24 cellular contexts compared by ENCODE assay signal in genomic region chr3:140630866-140631265, GRCh38. TPM values are rescaled to one million over a fixed set of nuclear protein-coding genes. Genes with fewer than 3 reads are reported as not detected.
DNase-seq lines count a peak whose midpoint lies in the region; ATAC-seq, FAIRE-seq and TF ChIP-seq lines count a peak whose summit lies in the region.
"Had no signal": no experiment of that assay in that cellular context is flagged by ENCODE, and none has a peak within 500 bp of the region (broad histone marks: within the 10 kb centered on the region; RNA-seq: fewer than 3 reads in every experiment).

No MANE protein-coding gene starts in this region.

- H3K36me3 ChIP-seq in bronchial epithelial cell (ENCODE audit: control insufficient read depth, insufficient read depth, low read length) = no peaks in the 10 kb centered on the region
- H3K36me3 ChIP-seq in keratinocyte (ENCODE audit: control insufficient read depth in 2 of 2, extremely low read depth in 1 of 2, insufficient read depth in 2 of 2, low read length in 2 of 2) = no peaks in the 10 kb centered on the region
- H3K36me3 ChIP-seq: SJCRH30 had no signal

- no peaks in the 10 kb centered on the region for H3K27me3 Mint-ChIP-seq in nephron progenitor cell (ENCODE audit: low read depth, poor library complexity)

- no peak for FAIRE-seq in bronchial epithelial cell (lab: Jason Lieb, UNC)
- FAIRE-seq in keratinocyte (lab: Jason Lieb, UNC) = peak; percentile 36
- FAIRE-seq: GM12891 had no signal

- no peak overlapping the region for H3K27ac Mint-ChIP-seq in nephron progenitor cell
- H3K27ac Mint-ChIP-seq: CD14-positive monocyte, GM23338 had no signal

- H3K4me3 Mint-ChIP-seq in nephron progenitor cell = no peak overlapping the region
- H3K4me3 Mint-ChIP-seq: CD14-positive monocyte, GM23338 had no signal

- dilution Hi-C loops in keratinocyte (cut with MboI; ENCODE audit: extremely low pct_ligation_motif_present, low sequenced_read_pairs) = no loop called here

- H3K9me3 ChIP-seq in keratinocyte (ENCODE audit: control insufficient read depth, low read depth, low read length) = no peaks in the 10 kb centered on the region
- H3K9me3 ChIP-seq: Caco-2, SJCRH30 had no signal

- DNase-seq in A172 (ENCODE audit: low spot score) (peak; percentile 46), NCI-H226 (peak; percentile 37), bronchial epithelial cell (ENCODE audit: low read depth) (peak; percentile 13), keratinocyte (ENCODE audit: low read depth, low spot score) (no peak), nephron progenitor cell (no peak), GM19238 (ENCODE audit: insufficient read length, low spot score) (no peak), NOMO-1 treated with DMSO at 0.1 percent for 48 hours (lab: John Stamatoyannopoulos, UW; ENCODE audit: unreplicated experiment) (no peak)
- DNase-seq: 8988T, Caco-2, DMS53, KG1, MM.1S, NCI-H1105 treated with DMSO at 0.1 percent for 48 hours, NCI-H187, NCI-H446 treated with DMSO at 0.1 percent for 48 hours, NCI-H774, RPMI8226, SJCRH30 had no signal

- H3K27me3 ChIP-seq in bronchial epithelial cell (ENCODE audit: control insufficient read depth, insufficient read depth, low read length) = no peaks in the 10 kb centered on the region
- no peaks in the 10 kb centered on the region for H3K27me3 ChIP-seq in keratinocyte (ENCODE audit: control insufficient read depth, extremely low read depth, insufficient read depth, low read length)

- no peak for ATAC-seq in GM18505 (IDR thresholded peaks at IDR 0.05; ENCODE audit: unreplicated experiment)
- ATAC-seq: GM23338 had no signal

- no peaks in the 10 kb centered on the region for H3K79me2 ChIP-seq in keratinocyte (ENCODE audit: control insufficient read depth, insufficient read depth, low read length)

- H4K20me1 ChIP-seq in keratinocyte (ENCODE audit: control insufficient read depth, extremely low read depth, insufficient read depth, low read length) = no peaks in the 10 kb centered on the region

- no peak overlapping the region for H3K4me3 ChIP-seq in bronchial epithelial cell (ENCODE audit: low read depth, low read length)
- H3K4me3 ChIP-seq in keratinocyte (ENCODE audit: control insufficient read depth in 2 of 3, extremely low read depth in 1 of 3, insufficient read depth in 2 of 3, low read depth in 1 of 3, low read length in 3 of 3) = no peak overlapping the region
- H3K4me3 ChIP-seq: GM23338, SJCRH30 had no signal

- no peak overlapping the region for H3K27ac ChIP-seq in keratinocyte (ENCODE audit: control insufficient read depth, insufficient read depth, low read length)
- H3K27ac ChIP-seq: HL-60, SJCRH30 had no signal

- H3K4me1 Mint-ChIP-seq in nephron progenitor cell = no peaks in the 10 kb centered on the region
- H3K4me1 Mint-ChIP-seq: CD14-positive monocyte, GM23338 had no signal

- no peaks in the 10 kb centered on the region for H3K9me1 ChIP-seq in keratinocyte (ENCODE audit: control insufficient read depth, extremely low read depth, insufficient read depth, low read length)

- no peak overlapping the region for H2AFZ ChIP-seq in keratinocyte (ENCODE audit: control insufficient read depth, low read length)
- H2AFZ ChIP-seq: GM23338 had no signal

- H3K9me3 Mint-ChIP-seq in nephron progenitor cell = no peaks in the 10 kb centered on the region
- H3K9me3 Mint-ChIP-seq: GM23338 had no signal

- TF ChIP-seq POLR2A in GM18505 (IDR thresholded peaks at IDR 0.05; ENCODE audit: borderline replicate concordance, extremely low read depth, insufficient read depth, insufficient read length) = no peak

- TF ChIP-seq CTCF in bronchial epithelial cell (IDR thresholded peaks at IDR 0.05; ENCODE audit: insufficient read depth, low read length, severe bottlenecking) = no peak
- no peak for TF ChIP-seq CTCF in keratinocyte (optimal IDR thresholded peaks at IDR 0.05 in 1 of 3, IDR thresholded peaks at IDR 0.05 in 1 of 3, conservative IDR thresholded peaks at IDR 0.05 in 1 of 3; ENCODE audit: extremely low read depth in 1 of 3, insufficient read depth in 2 of 3, low read length in 3 of 3)
- no peak for TF ChIP-seq CTCF in nephron progenitor cell (IDR thresholded peaks at IDR 0.05)

- no peak overlapping the region for H3K9ac ChIP-seq in keratinocyte (ENCODE audit: control insufficient read depth, extremely low read depth, insufficient read depth, low read length)

- H3K4me1 ChIP-seq in keratinocyte (ENCODE audit: control insufficient read depth, extremely low read depth, insufficient read depth, low read length) = peaks cover 35% of the 10 kb centered on the region

- H3K4me2 ChIP-seq in keratinocyte (ENCODE audit: control insufficient read depth, extremely low read depth, insufficient read depth, low read depth, low read length) = no peak overlapping the region
- H3K4me2 ChIP-seq: GM23338 had no signal

- H3K36me3 Mint-ChIP-seq in nephron progenitor cell (ENCODE audit: low read depth) = no peaks in the 10 kb centered on the region
- H3K36me3 Mint-ChIP-seq: CD14-positive monocyte had no signal

RNA-seq across cellular contexts. Expression of gene TRIM42, which starts 47.0 kb away (rescaled TPM):
- not detected in 2 replicates for total RNA-seq in A172 (2014; rRNA removed; shearing (Covaris generic))
- not detected in 2 replicates for total RNA-seq in bronchial epithelial cell
- polyA plus RNA-seq in keratinocyte = not detected in 3 replicates
- polyA plus RNA-seq in keratinocyte (2011; ENCODE audit: low read depth) = not detected
- polyA plus RNA-seq in keratinocyte (2011; cell fraction: cytosol; rRNA removed) = not detected in 2 replicates
- polyA plus RNA-seq in keratinocyte (2011; cell fraction: nucleus; rRNA removed) = not detected in 2 replicates
- polyA plus RNA-seq in keratinocyte (2012; ENCODE audit: low replicate concordance) = not detected in 2 replicates
- not detected in 3 replicates for polyA minus RNA-seq in keratinocyte
- not detected for polyA minus RNA-seq in keratinocyte (2011; cell fraction: cytosol; rRNA and poly(A)+ RNA removed)
- not detected in 2 replicates for polyA minus RNA-seq in keratinocyte (2011; cell fraction: nucleus; rRNA and poly(A)+ RNA removed)
- total RNA-seq: Caco-2, G401, GM23338, SJCRH30 had no signal
- polyA plus RNA-seq: CD14-positive monocyte, GM23338 had no signal

Comparison
In these comparisons a context has a peak if more than half of its experiments do, and no peak if none do; other contexts are left out.
1. DNase-seq: peak in A172 (single experiment), NCI-H226 (single experiment) and bronchial epithelial cell (single experiment); none in keratinocyte (single experiment), nephron progenitor cell (single experiment), GM19238 (single experiment) and NOMO-1 treated with DMSO at 0.1 percent for 48 hours (single experiment).